In genomic region chr3:40298075-40298474, GRCh38 we compare ENCODE assay signal across 27 cellular contexts.
"Had no signal": no experiment of that assay in that cellular context is flagged by ENCODE, and none has a peak within 500 bp of the region (broad histone marks: within the 10 kb centered on the region; RNA-seq: fewer than 3 reads in every experiment).

No MANE protein-coding gene starts in this region.

- ATAC-seq: stimulated activated effector memory CD8-positive, alpha-beta T cell treated with anti-CD3 and anti-CD28 coated beads, Interleukin-12 subunit alpha, Interleukin-12 subunit beta, amount 100 ng/mL, for 72 hours; stimulated activated memory B cell treated with anti-CD40 and anti-IgM and Interleukin-4, amounts not matched to agents 10 μg/mL and 1 μg/mL and 100 μg/mL, for 72 hours; stimulated activated naive B cell treated with anti-CD40 and anti-IgM and Interleukin-4, amounts not matched to agents 10 μg/mL and 1 μg/mL and 100 μg/mL, for 72 hours; stimulated activated naive CD8-positive, alpha-beta T cell treated with anti-CD3 and anti-CD28 coated beads, Interleukin-15, amount 100 ng/mL, for 72 hours; stimulated activated naive CD8-positive, alpha-beta T cell treated with anti-CD3 and anti-CD28 coated beads, Interleukin-15, Interleukin-2, amounts not matched to agents 100 U/mL and 50 U/mL, for 24 hours; upper lobe of right lung had no signal

- H3K9me3 ChIP-seq: stomach, suprapubic skin, testis, thoracic aorta, thyroid gland, tibial artery, tibial nerve, transverse colon, upper lobe of left lung, upper lobe of right lung, uterus, vagina had no signal

- H3K27ac ChIP-seq: stomach, suprapubic skin, thoracic aorta, thyroid gland, tibial artery, tibial nerve, transverse colon, uterus, vagina had no signal

- FAIRE-seq: urothelium cell line had no signal

- H3K4me3 ChIP-seq: stomach, suprapubic skin, testis, thoracic aorta, thyroid gland, tibial artery, tibial nerve, transverse colon, upper lobe of left lung, upper lobe of right lung, uterus, vagina had no signal

- H3K36me3 ChIP-seq: suprapubic skin, thoracic aorta, thyroid gland, transverse colon, upper lobe of right lung, uterus, vagina had no signal

- DNase-seq: stimulated activated CD4-positive, alpha-beta T cell treated with anti-CD3 and anti-CD28 coated beads, Interleukin-2, amount 100 ng/mL, for 48 hours; stimulated activated CD4-positive, alpha-beta T cell treated with anti-CD3 and anti-CD28 coated beads, Interleukin-4, amount 100 ng/mL, for 1 hour; stimulated activated CD4-positive, alpha-beta T cell treated with anti-CD3 and anti-CD28 coated beads, Interleukin-4, amount 100 ng/mL, for 24 hours; stimulated activated CD4-positive, alpha-beta T cell treated with anti-CD3 and anti-CD28 coated beads, Interleukin-4, amount 100 ng/mL, for 4 hours; stimulated activated CD8-positive, alpha-beta memory T cell treated with anti-CD3 and anti-CD28 coated beads, Interleukin-4, amount 100 ng/mL, for 48 hours; stimulated activated naive B cell treated with anti-CD40 and anti-IgM and Interleukin-4, amounts not matched to agents 10 μg/mL and 1 μg/mL and 100 μg/mL, for 72 hours; stimulated activated naive CD4-positive, alpha-beta T cell; stimulated activated naive CD4-positive, alpha-beta T cell treated with Interleukin-2 at 50 U/mL for 16 hours; stimulated activated naive CD8-positive, alpha-beta T cell treated with anti-CD3 and anti-CD28 coated beads, Interleukin-15, amount 100 ng/mL, for 72 hours; stimulated activated naive CD8-positive, alpha-beta T cell treated with anti-CD3 and anti-CD28 coated beads, Interleukin-15, Interleukin-2, amounts not matched to agents 100 U/mL and 50 U/mL, for 24 hours; stomach; substantia nigra; testis; thyroid gland; tibial artery; transverse colon; trophoblast cell; upper lobe of left lung; upper lobe of right lung; uterus had no signal

- H3K4me1 ChIP-seq: suprapubic skin, transverse colon, uterus, vagina had no signal

- H3K27me3 ChIP-seq: stomach, suprapubic skin, testis, thyroid gland, tibial artery, tibial nerve, transverse colon, upper lobe of left lung, upper lobe of right lung, uterus, vagina had no signal
